Comparison of ENCODE assay signal across 20 cellular contexts in genomic region chr2:161112885-161113284, GRCh38.
"Had no signal": no experiment of that assay in that cellular context is flagged by ENCODE, and none has a peak within 500 bp of the region (broad histone marks: within the 10 kb centered on the region; RNA-seq: fewer than 3 reads in every experiment).

No MANE protein-coding gene starts in this region.

- DNase-seq: activated B cell treated with CpG ODN at 0.5 μM for 24 hours; activated CD4-positive, alpha-beta memory T cell treated with anti-CD3 and anti-CD28 coated beads, Interleukin-2, amount 10 ng/mL, durations not matched to agents 7 days and 5 days; activated CD4-positive, alpha-beta T cell treated with anti-CD3 and anti-CD28 coated beads for 48 hours; activated CD8-positive, alpha-beta memory T cell treated with anti-CD3 and anti-CD28 coated beads, Interleukin-2, amount 10 ng/mL, durations not matched to agents 7 days and 5 days; activated naive CD4-positive, alpha-beta T cell treated with anti-CD3 and anti-CD28 coated beads for 36 hours; activated naive CD8-positive, alpha-beta T cell treated with anti-CD3 and anti-CD28 coated beads, Interleukin-2, amount 50 U/mL, for 24 hours; anterior cingulate cortex; effector memory CD8-positive, alpha-beta T cell; mesenchymal stem cell; mucosa of descending colon; naive B cell; stimulated activated CD4-positive, alpha-beta T cell treated with anti-CD3 and anti-CD28 coated beads, Interleukin-12 subunit alpha, Interleukin-12 subunit beta, amount 100 ng/mL, for 4 hours; stimulated activated CD4-positive, alpha-beta T cell treated with anti-CD3 and anti-CD28 coated beads, Interleukin-1b, Interleukin-23, amount 100 ng/mL, for 48 hours; stimulated activated CD8-positive, alpha-beta memory T cell treated with anti-CD3 and anti-CD28 coated beads, Interleukin-4, amount 100 ng/mL, for 48 hours; stimulated activated naive CD4-positive, alpha-beta T cell treated with Interleukin-2 at 50 U/mL for 16 hours; tibial artery had no signal

- H3K4me3 ChIP-seq: mucosa of descending colon, prostate gland, right atrium auricular region, tibial artery had no signal

- ATAC-seq: activated CD8-positive, alpha-beta memory T cell treated with anti-CD3 and anti-CD28 coated beads, Interleukin-2, amount 10 ng/mL, durations not matched to agents 7 days and 5 days; activated naive CD8-positive, alpha-beta T cell treated with anti-CD3 and anti-CD28 coated beads, Interleukin-2, amount 50 U/mL, for 24 hours; activated T-helper 17 cell treated with anti-CD3 and anti-CD28 coated beads, Interleukin-2, amount 50 U/mL, for 72 hours; effector memory CD8-positive, alpha-beta T cell; mucosa of descending colon had no signal

- H3K36me3 ChIP-seq: prostate gland, right atrium auricular region, tibial artery had no signal

- H3K27me3 ChIP-seq: right atrium auricular region, tibial artery had no signal

- H3K9me3 Mint-ChIP-seq: activated B cell treated with CpG ODN at 0.5 μM for 24 hours; activated CD4-positive, alpha-beta memory T cell treated with anti-CD3 and anti-CD28 coated beads, Interleukin-2, amount 10 ng/mL, durations not matched to agents 7 days and 5 days; activated naive CD4-positive, alpha-beta T cell treated with anti-CD3 and anti-CD28 coated beads for 36 hours; activated naive CD8-positive, alpha-beta T cell treated with anti-CD3 and anti-CD28 coated beads, Interleukin-2, amount 50 U/mL, for 24 hours; activated T-helper 17 cell treated with anti-CD3 and anti-CD28 coated beads, Interleukin-2, amount 50 U/mL, for 72 hours; effector memory CD8-positive, alpha-beta T cell; naive B cell had no signal

- H3K4me1 Mint-ChIP-seq: activated CD4-positive, alpha-beta memory T cell treated with anti-CD3 and anti-CD28 coated beads, Interleukin-2, amount 10 ng/mL, durations not matched to agents 7 days and 5 days; activated naive CD8-positive, alpha-beta T cell treated with anti-CD3 and anti-CD28 coated beads, Interleukin-2, amount 50 U/mL, for 24 hours had no signal

- H3K36me3 Mint-ChIP-seq: brain, naive B cell had no signal

- H3K4me3 Mint-ChIP-seq: activated B cell treated with CpG ODN at 0.5 μM for 24 hours; activated CD4-positive, alpha-beta memory T cell treated with anti-CD3 and anti-CD28 coated beads, Interleukin-2, amount 10 ng/mL, durations not matched to agents 7 days and 5 days; activated CD8-positive, alpha-beta memory T cell treated with anti-CD3 and anti-CD28 coated beads, Interleukin-2, amount 10 ng/mL, durations not matched to agents 7 days and 5 days; activated naive CD4-positive, alpha-beta T cell treated with anti-CD3 and anti-CD28 coated beads for 36 hours; activated naive CD8-positive, alpha-beta T cell treated with anti-CD3 and anti-CD28 coated beads, Interleukin-2, amount 50 U/mL, for 24 hours; activated T-helper 17 cell treated with anti-CD3 and anti-CD28 coated beads, Interleukin-2, amount 50 U/mL, for 72 hours; brain; effector memory CD8-positive, alpha-beta T cell; naive B cell had no signal

- H3K4me1 ChIP-seq: prostate gland, right atrium auricular region, tibial artery had no signal

- H3K27ac Mint-ChIP-seq: activated B cell treated with CpG ODN at 0.5 μM for 24 hours; activated CD4-positive, alpha-beta memory T cell treated with anti-CD3 and anti-CD28 coated beads, Interleukin-2, amount 10 ng/mL, durations not matched to agents 7 days and 5 days; activated CD8-positive, alpha-beta memory T cell treated with anti-CD3 and anti-CD28 coated beads, Interleukin-2, amount 10 ng/mL, durations not matched to agents 7 days and 5 days; activated naive CD4-positive, alpha-beta T cell treated with anti-CD3 and anti-CD28 coated beads for 36 hours; activated naive CD8-positive, alpha-beta T cell treated with anti-CD3 and anti-CD28 coated beads, Interleukin-2, amount 50 U/mL, for 24 hours; activated T-helper 17 cell treated with anti-CD3 and anti-CD28 coated beads, Interleukin-2, amount 50 U/mL, for 72 hours; effector memory CD8-positive, alpha-beta T cell; naive B cell had no signal

- H3K27ac ChIP-seq: prostate gland, right atrium auricular region, tibial artery had no signal

- H3K27me3 Mint-ChIP-seq: activated B cell treated with CpG ODN at 0.5 μM for 24 hours, brain, naive B cell had no signal

- H3K9me3 ChIP-seq: mucosa of descending colon, prostate gland, right atrium auricular region, tibial artery had no signal
